Comparison of ENCODE assay signal across 17 cellular contexts in the genomic region with DNA sequence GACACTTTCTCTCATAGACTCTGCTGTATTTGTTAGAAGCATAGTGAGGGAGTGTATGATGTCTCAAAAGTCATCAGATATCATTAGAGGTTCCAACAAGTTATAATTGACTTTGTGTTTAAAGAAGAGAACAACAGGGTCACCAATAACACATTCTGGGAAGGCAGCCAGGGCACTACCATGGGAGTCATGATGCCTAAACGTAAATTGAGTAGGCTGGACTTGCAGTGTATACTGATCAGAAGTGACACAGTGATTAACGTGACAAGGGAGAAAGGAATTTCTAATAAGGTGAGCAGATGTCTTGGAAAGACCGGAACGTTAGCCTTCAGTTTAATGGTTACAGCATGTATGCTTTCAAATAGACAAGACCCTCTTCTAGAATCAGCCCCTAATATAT.
DNase-seq lines count a peak whose midpoint lies in the region; ATAC-seq lines count a peak whose summit lies in the region.
"Had no signal": no experiment of that assay in that cellular context is flagged by ENCODE, and none has a peak within 500 bp of the region (broad histone marks: within the 10 kb centered on the region; RNA-seq: fewer than 3 reads in every experiment).

No MANE protein-coding gene starts in this region.

- H3K27ac ChIP-seq in caudate nucleus (ENCODE audit: low read depth, low read length) = no peak overlapping the region
- H3K27ac ChIP-seq: PC-9 had no signal

- ATAC-seq in GM19397 (IDR thresholded peaks at IDR 0.05; ENCODE audit: unreplicated experiment) = no peak
- ATAC-seq: K562 had no signal

- DNase-seq in COLO829 (ENCODE audit: low spot score) = peak; percentile 40
- DNase-seq in M059J (ENCODE audit: low read depth) = peak; percentile 47
- DNase-seq in NCI-H446 treated with DMSO at 0.1 percent for 48 hours (lab: John Stamatoyannopoulos, UW) = peak; percentile 59
- DNase-seq in SHP77 treated with DMSO at 0.1 percent for 48 hours (lab: John Stamatoyannopoulos, UW) = peak; percentile 81
- DNase-seq in NCI-H2107 treated with DMSO at 0.1 percent for 48 hours (lab: John Stamatoyannopoulos, UW; ENCODE audit: unreplicated experiment) = no peak
- no peak for DNase-seq in caudate nucleus (lab: John Stamatoyannopoulos, UW)
- no peak for DNase-seq in GM19238 (ENCODE audit: insufficient read length, low spot score)
- DNase-seq: CD4-positive, alpha-beta T cell; DMS79 treated with DMSO at 0.1 percent for 48 hours; GF-D8; HFFc6; NCI-H1092 treated with DMSO at 0.1 percent for 48 hours; NCI-H2029; NK-92 treated with Interleukin-12 subunit alpha and Interleukin-12 subunit beta, amount 100 ng/mL, for 24 hours; PC-9 had no signal

Comparison
In these comparisons a context has a peak if more than half of its experiments do, and no peak if none do; other contexts are left out.
1. DNase-seq: peak in COLO829 (single experiment), M059J (single experiment), NCI-H446 treated with DMSO at 0.1 percent for 48 hours (single experiment) and SHP77 treated with DMSO at 0.1 percent for 48 hours (single experiment); none in NCI-H2107 treated with DMSO at 0.1 percent for 48 hours (single experiment), caudate nucleus (0 of 61) and GM19238 (single experiment).